1 cellular context compared by ENCODE assay signal in genomic region chr10:93065675-93066543, GRCh38.
TF ChIP-seq lines count a peak whose summit lies in the region.

No MANE protein-coding gene starts in this region.

TF ChIP-seq in WTC11, 78 proteins besides CTCF, POLR2A, EP300 and RAD21 (continued from another document):
- TF ChIP-seq KAT7 (CRISPR knock-in tag; IDR thresholded peaks at IDR 0.05; ENCODE audit: borderline replicate concordance), result no peak
- peak; percentile 32; the same call in 1 of the 2 replicates for TF ChIP-seq SP1 (CRISPR knock-in tag; conservative IDR thresholded peaks at IDR 0.05)
- no peak for TF ChIP-seq ZNF512 (CRISPR knock-in tag; IDR thresholded peaks at IDR 0.05; ENCODE audit: borderline replicate concordance)
- TF ChIP-seq MYBL2 (CRISPR knock-in tag; IDR thresholded peaks at IDR 0.05), result peak; percentile 43; the same call in 1 of the 2 replicates
- TF ChIP-seq IRF1 (CRISPR knock-in tag; IDR thresholded peaks at IDR 0.05), result no peak
- peak; percentile 87 for TF ChIP-seq HMGXB4 (CRISPR knock-in tag; IDR thresholded peaks at IDR 0.05)
